ENCODE assay signal across 15 cellular contexts in genomic region chrX:14015941-14016340, GRCh38. TPM values are rescaled to one million over a fixed set of nuclear protein-coding genes. Genes with fewer than 3 reads are reported as not detected.
DNase-seq lines count a peak whose midpoint lies in the region; TF ChIP-seq lines count a peak whose summit lies in the region.
"Had no signal": no experiment of that assay in that cellular context is flagged by ENCODE, and none has a peak within 500 bp of the region (broad histone marks: within the 10 kb centered on the region; RNA-seq: fewer than 3 reads in every experiment).

No MANE protein-coding gene starts in this region.

- H3K4me3 ChIP-seq in foreskin fibroblast (ENCODE audit: low read depth in 1 of 2, low read length in 2 of 2) = no peak overlapping the region
- H3K4me3 ChIP-seq in tibial artery = no peak overlapping the region
- H3K4me3 ChIP-seq: BLaER1 treated with 17β-estradiol and CSF1 and Interleukin-3, amounts not matched to agents 10 nM and 100 nM; GM23338; Peyer's patch had no signal

- H3K9me3 ChIP-seq in tibial artery = no peaks in the 10 kb centered on the region
- H3K9me3 ChIP-seq: Peyer's patch had no signal

- H3K4me1 ChIP-seq in tibial artery = peaks cover 0 to 9% (median 0%) of the 10 kb centered on the region in 4 donors
- H3K4me1 ChIP-seq: Peyer's patch had no signal

- no peaks in the 10 kb centered on the region for H3K27me3 ChIP-seq in tibial artery
- H3K27me3 ChIP-seq: Peyer's patch had no signal

- intact Hi-C loops in tibial artery (cut with DNase I; ENCODE audit: low total_unique reads) = no loop called here

- DNase-seq in LHCN-M2 (ENCODE audit: low read depth) (peak; percentile 10), astrocyte of the hippocampus (ENCODE audit: low read depth, low spot score) (peak; percentile 25), foreskin fibroblast (peak; percentile 46 to 67), tibial artery (no peak), D341Med (ENCODE audit: low spot score) (no peak), medulla oblongata (ENCODE audit: extremely low spot score) (no peak), SW480 (ENCODE audit: low spot score) (no peak)
- DNase-seq: DMS 273 treated with DMSO at 0.1 percent for 48 hours, NCI-H1436, NCI-H2029 treated with DMSO at 0.1 percent for 48 hours, NCI-H510A treated with DMSO at 0.1 percent for 48 hours, Peyer's patch, SHP77 had no signal

- peak overlapping the region; percentile 51 to 55 for H3K27ac ChIP-seq in tibial artery
- H3K27ac ChIP-seq: BLaER1 treated with 17β-estradiol and CSF1 and Interleukin-3, amounts not matched to agents 10 nM and 100 nM; Peyer's patch had no signal

- no peak for TF ChIP-seq CTCF in foreskin fibroblast (IDR thresholded peaks at IDR 0.05; ENCODE audit: low read depth, low read length)
- no peak for TF ChIP-seq CTCF in tibial artery (IDR thresholded peaks at IDR 0.05)

- H3K36me3 ChIP-seq in tibial artery = peaks cover 0 to 33% (median 21%) of the 10 kb centered on the region in 3 donors
- H3K36me3 ChIP-seq: Peyer's patch had no signal

RNA-seq across cellular contexts. Expression of gene GEMIN8, which starts 13.8 kb away (rescaled TPM):
- 11.9 and 15.7 TPM in 2 replicates for total RNA-seq in LHCN-M2 (2014; rRNA removed)
- 11.5 TPM for polyA plus RNA-seq in LHCN-M2 (2012)

Comparison
In these comparisons a context has a peak if more than half of its experiments do, and no peak if none do; other contexts are left out.
1. DNase-seq: peak in LHCN-M2 (single experiment), astrocyte of the hippocampus (single experiment) and foreskin fibroblast (2 of 2); none in tibial artery (0 of 2), D341Med (single experiment), medulla oblongata (single experiment) and SW480 (single experiment).